ENCODE assay signal across 8 cellular contexts in genomic region chr16:80924372-80924978, GRCh38.
DNase-seq lines count a peak whose midpoint lies in the region; ATAC-seq and TF ChIP-seq lines count a peak whose summit lies in the region.

No MANE protein-coding gene starts in this region.

- WGBS in prostate gland, result 9% methylated on average over 8 of the region's 8 CpGs

- H3K36me3 ChIP-seq in breast epithelium (no peaks in the 10 kb centered on the region), prostate gland (no peaks in the 10 kb centered on the region)

- no peak overlapping the region for H3K4me3 ChIP-seq in breast epithelium
- H3K4me3 ChIP-seq in prostate gland, result no peak overlapping the region

- no peaks in the 10 kb centered on the region for H3K36me3 Mint-ChIP-seq in MCF 10A (ENCODE audit: insufficient read depth, unreplicated experiment)
- H3K36me3 Mint-ChIP-seq in activated CD4-positive, alpha-beta memory T cell treated with anti-CD3 and anti-CD28 coated beads, Interleukin-2, amount 10 ng/mL, durations not matched to agents 7 days and 5 days (ENCODE audit: low read depth), result no peaks in the 10 kb centered on the region

- ATAC-seq in HG02610 (IDR thresholded peaks at IDR 0.05; ENCODE audit: unreplicated experiment), result no peak

- H3K4me1 Mint-ChIP-seq in MCF 10A (ENCODE audit: insufficient read depth, unreplicated experiment), result no peaks in the 10 kb centered on the region
- H3K4me1 Mint-ChIP-seq in activated CD4-positive, alpha-beta memory T cell treated with anti-CD3 and anti-CD28 coated beads, Interleukin-2, amount 10 ng/mL, durations not matched to agents 7 days and 5 days, result no peaks in the 10 kb centered on the region

- TF ChIP-seq POLR2A in breast epithelium (IDR thresholded peaks at IDR 0.05) (no peak), prostate gland (IDR thresholded peaks at IDR 0.05) (no peak)

- TF ChIP-seq CTCF in MCF 10A (IDR thresholded peaks at IDR 0.05; ENCODE audit: unreplicated experiment) (peak; percentile 21), breast epithelium (IDR thresholded peaks at IDR 0.05) (peak in 1 of 3 donors; percentile 26), prostate gland (IDR thresholded peaks at IDR 0.05) (peak; percentile 19 to 61 (median 50))

- H3K27ac Mint-ChIP-seq in MCF 10A (ENCODE audit: low read depth, unreplicated experiment), result no peak overlapping the region
- no peak overlapping the region for H3K27ac Mint-ChIP-seq in activated CD4-positive, alpha-beta memory T cell treated with anti-CD3 and anti-CD28 coated beads, Interleukin-2, amount 10 ng/mL, durations not matched to agents 7 days and 5 days

- no peaks in the 10 kb centered on the region for H3K27me3 ChIP-seq in breast epithelium
- H3K27me3 ChIP-seq in prostate gland (replicated peaks; ENCODE audit: insufficient read depth), result no peaks in the 10 kb centered on the region

- H3K4me1 ChIP-seq in breast epithelium, result no peaks in the 10 kb centered on the region
- peaks cover 5% of the 10 kb centered on the region for H3K4me1 ChIP-seq in prostate gland (replicated peaks)

- CTCF ChIA-PET in MCF 10A (lab: Yijun Ruan, JAX), result interaction anchor here (0.6 to 1.3 kb wide), 3 partner anchors 13 to 72 kb away, joined by 3 to 4 read pairs (median 4); no protein-coding TSS in a partner anchor
- CTCF ChIA-PET in activated CD4-positive, alpha-beta memory T cell treated with anti-CD3 and anti-CD28 coated beads, Interleukin-2, amount 10 ng/mL, durations not matched to agents 7 days and 5 days (lab: Charles Lee), result interaction anchor here (0.6 to 1.0 kb wide), 2 partner anchors 25 to 111 kb away, joined by 3 to 5 read pairs; partner anchors contain the start of gene ATMIN

- intact Hi-C loops in MCF 10A (cut with micrococcal nuclease) (no loop called here), breast epithelium (cut with DNase I; ENCODE audit: low total_unique reads) (no loop called here), prostate gland (cut with DNase I) (no loop called here)

- H3K4me3 Mint-ChIP-seq in MCF 10A (ENCODE audit: unreplicated experiment), result no peak overlapping the region
- H3K4me3 Mint-ChIP-seq in activated CD4-positive, alpha-beta memory T cell treated with anti-CD3 and anti-CD28 coated beads, Interleukin-2, amount 10 ng/mL, durations not matched to agents 7 days and 5 days, result no peak overlapping the region

- DNase-seq in MCF 10A (ENCODE audit: unreplicated experiment) (peak; percentile 34), breast epithelium (ENCODE audit: low spot score in 2 of 2) (no peak), KBM-7 (peak; percentile 68), fibroblast of peridontal ligament (ENCODE audit: extremely low read depth) (peak; percentile 47), prostate gland (ENCODE audit: low spot score) (peak; percentile 74), ureter (ENCODE audit: low spot score) (no peak)
- DNase-seq in activated CD4-positive, alpha-beta memory T cell treated with anti-CD3 and anti-CD28 coated beads, Interleukin-2, amount 10 ng/mL, durations not matched to agents 7 days and 5 days, result peak; percentile 52

- H3K9me3 ChIP-seq in breast epithelium (no peaks in the 10 kb centered on the region), prostate gland (no peaks in the 10 kb centered on the region)

- BruUV-seq in MCF 10A (replicated peaks; lab: Mats Ljungman, UMichigan), result no TSS peak

- H3K9me3 Mint-ChIP-seq in MCF 10A (ENCODE audit: unreplicated experiment), result peaks cover 15% of the 10 kb centered on the region
- H3K9me3 Mint-ChIP-seq in activated CD4-positive, alpha-beta memory T cell treated with anti-CD3 and anti-CD28 coated beads, Interleukin-2, amount 10 ng/mL, durations not matched to agents 7 days and 5 days, result peaks cover 6% of the 10 kb centered on the region

- POLR2A ChIA-PET in MCF 10A (lab: Yijun Ruan, JAX), result interaction anchor here (0.6 kb wide), 1 partner anchor 31 kb away, joined by 4 read pairs; no protein-coding TSS in a partner anchor
- POLR2A ChIA-PET in activated CD4-positive, alpha-beta memory T cell treated with anti-CD3 and anti-CD28 coated beads, Interleukin-2, amount 10 ng/mL, durations not matched to agents 7 days and 5 days (lab: Charles Lee), result no interaction called here

- H3K27ac ChIP-seq in breast epithelium, result no peak overlapping the region
- H3K27ac ChIP-seq in prostate gland, result peak overlapping the region in 1 of 2 donors; percentile 33

- in situ Hi-C loops in KBM-7 (cut with MboI; ENCODE audit: low pct_unique_long_range_greater_than_20kb, low sequenced_read_pairs), result no loop called here

- H3K27me3 Mint-ChIP-seq in MCF 10A (ENCODE audit: insufficient read depth, unreplicated experiment), result no peaks in the 10 kb centered on the region
- peaks cover 14% of the 10 kb centered on the region for H3K27me3 Mint-ChIP-seq in activated CD4-positive, alpha-beta memory T cell treated with anti-CD3 and anti-CD28 coated beads, Interleukin-2, amount 10 ng/mL, durations not matched to agents 7 days and 5 days

Comparison
In these comparisons a context has a peak if more than half of its experiments do, and no peak if none do; other contexts are left out.
1. DNase-seq: peak in MCF 10A (single experiment), KBM-7 (single experiment), activated CD4-positive, alpha-beta memory T cell treated with anti-CD3 and anti-CD28 coated beads, Interleukin-2, amount 10 ng/mL, durations not matched to agents 7 days and 5 days (single experiment), fibroblast of peridontal ligament (single experiment) and prostate gland (single experiment); none in breast epithelium (0 of 2) and ureter (single experiment).